Comparison of ENCODE assay signal across 1 cellular context in the genomic region with DNA sequence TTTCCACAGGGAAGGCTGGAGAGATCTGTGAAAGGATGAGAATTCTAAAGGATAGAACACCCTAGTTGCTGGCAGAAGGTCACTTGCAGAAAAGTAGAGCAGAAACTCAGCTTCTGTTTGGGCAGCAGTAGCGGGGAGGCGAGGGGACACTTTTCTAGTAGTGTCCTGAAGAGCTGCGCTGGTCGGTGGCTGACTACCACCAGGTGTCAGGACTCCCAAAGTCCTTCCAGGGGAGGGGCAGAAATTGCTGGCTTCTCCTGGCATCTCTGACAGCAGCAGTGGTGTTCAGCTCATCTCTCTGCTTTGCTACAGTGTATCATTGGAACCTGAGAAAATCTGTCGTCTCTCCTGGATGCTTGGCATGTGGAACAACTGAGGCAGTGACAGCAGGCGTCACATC.
TF ChIP-seq lines count a peak whose summit lies in the region.

No MANE protein-coding gene starts in this region.

TF ChIP-seq in HCT116, 20 proteins besides CTCF, POLR2A, EP300 and RAD21 (continued from another document):
- TF ChIP-seq, protein P1, sequence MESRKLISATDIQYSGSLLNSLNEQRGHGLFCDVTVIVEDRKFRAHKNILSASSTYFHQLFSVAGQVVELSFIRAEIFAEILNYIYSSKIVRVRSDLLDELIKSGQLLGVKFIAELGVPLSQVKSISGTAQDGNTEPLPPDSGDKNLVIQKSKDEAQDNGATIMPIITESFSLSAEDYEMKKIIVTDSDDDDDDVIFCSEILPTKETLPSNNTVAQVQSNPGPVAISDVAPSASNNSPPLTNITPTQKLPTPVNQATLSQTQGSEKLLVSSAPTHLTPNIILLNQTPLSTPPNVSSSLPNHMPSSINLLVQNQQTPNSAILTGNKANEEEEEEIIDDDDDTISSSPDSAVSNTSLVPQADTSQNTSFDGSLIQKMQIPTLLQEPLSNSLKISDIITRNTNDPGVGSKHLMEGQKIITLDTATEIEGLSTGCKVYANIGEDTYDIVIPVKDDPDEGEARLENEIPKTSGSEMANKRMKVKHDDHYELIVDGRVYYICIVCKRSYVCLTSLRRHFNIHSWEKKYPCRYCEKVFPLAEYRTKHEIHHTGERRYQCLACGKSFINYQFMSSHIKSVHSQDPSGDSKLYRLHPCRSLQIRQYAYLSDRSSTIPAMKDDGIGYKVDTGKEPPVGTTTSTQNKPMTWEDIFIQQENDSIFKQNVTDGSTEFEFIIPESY (IDR thresholded peaks at IDR 0.05; ENCODE audit: extremely low read depth, insufficient replicate concordance, low read length): no peak
- no peak for TF ChIP-seq EZH2phosphoT487 (IDR thresholded peaks at IDR 0.05; ENCODE audit: borderline replicate concordance)
- TF ChIP-seq POLR2AphosphoS5 (IDR thresholded peaks at IDR 0.05; ENCODE audit: low read depth, low read length): no peak
- no peak for TF ChIP-seq SRF (IDR thresholded peaks at IDR 0.05; ENCODE audit: low read depth)
- TF ChIP-seq SIN3A (IDR thresholded peaks at IDR 0.05; ENCODE audit: low read depth): no peak
- TF ChIP-seq, protein P2, sequence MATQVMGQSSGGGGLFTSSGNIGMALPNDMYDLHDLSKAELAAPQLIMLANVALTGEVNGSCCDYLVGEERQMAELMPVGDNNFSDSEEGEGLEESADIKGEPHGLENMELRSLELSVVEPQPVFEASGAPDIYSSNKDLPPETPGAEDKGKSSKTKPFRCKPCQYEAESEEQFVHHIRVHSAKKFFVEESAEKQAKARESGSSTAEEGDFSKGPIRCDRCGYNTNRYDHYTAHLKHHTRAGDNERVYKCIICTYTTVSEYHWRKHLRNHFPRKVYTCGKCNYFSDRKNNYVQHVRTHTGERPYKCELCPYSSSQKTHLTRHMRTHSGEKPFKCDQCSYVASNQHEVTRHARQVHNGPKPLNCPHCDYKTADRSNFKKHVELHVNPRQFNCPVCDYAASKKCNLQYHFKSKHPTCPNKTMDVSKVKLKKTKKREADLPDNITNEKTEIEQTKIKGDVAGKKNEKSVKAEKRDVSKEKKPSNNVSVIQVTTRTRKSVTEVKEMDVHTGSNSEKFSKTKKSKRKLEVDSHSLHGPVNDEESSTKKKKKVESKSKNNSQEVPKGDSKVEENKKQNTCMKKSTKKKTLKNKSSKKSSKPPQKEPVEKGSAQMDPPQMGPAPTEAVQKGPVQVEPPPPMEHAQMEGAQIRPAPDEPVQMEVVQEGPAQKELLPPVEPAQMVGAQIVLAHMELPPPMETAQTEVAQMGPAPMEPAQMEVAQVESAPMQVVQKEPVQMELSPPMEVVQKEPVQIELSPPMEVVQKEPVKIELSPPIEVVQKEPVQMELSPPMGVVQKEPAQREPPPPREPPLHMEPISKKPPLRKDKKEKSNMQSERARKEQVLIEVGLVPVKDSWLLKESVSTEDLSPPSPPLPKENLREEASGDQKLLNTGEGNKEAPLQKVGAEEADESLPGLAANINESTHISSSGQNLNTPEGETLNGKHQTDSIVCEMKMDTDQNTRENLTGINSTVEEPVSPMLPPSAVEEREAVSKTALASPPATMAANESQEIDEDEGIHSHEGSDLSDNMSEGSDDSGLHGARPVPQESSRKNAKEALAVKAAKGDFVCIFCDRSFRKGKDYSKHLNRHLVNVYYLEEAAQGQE (IDR thresholded peaks at IDR 0.05; ENCODE audit: low read depth): no peak
- no peak for TF ChIP-seq EGR1 (IDR thresholded peaks at IDR 0.05; ENCODE audit: low read depth)
- no peak for TF ChIP-seq EZH2 (IDR thresholded peaks at IDR 0.05)
- no peak for TF ChIP-seq ELF1 (IDR thresholded peaks at IDR 0.05; ENCODE audit: borderline replicate concordance, low read depth)
- TF ChIP-seq CBX3 (IDR thresholded peaks at IDR 0.05; ENCODE audit: low read depth): no peak
- TF ChIP-seq TCF7L2 (IDR thresholded peaks at IDR 0.05; ENCODE audit: borderline replicate concordance, extremely low read depth, insufficient read depth, insufficient read length): no peak
- TF ChIP-seq, protein P3, sequence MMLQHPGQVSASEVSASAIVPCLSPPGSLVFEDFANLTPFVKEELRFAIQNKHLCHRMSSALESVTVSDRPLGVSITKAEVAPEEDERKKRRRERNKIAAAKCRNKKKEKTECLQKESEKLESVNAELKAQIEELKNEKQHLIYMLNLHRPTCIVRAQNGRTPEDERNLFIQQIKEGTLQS (IDR thresholded peaks at IDR 0.05): no peak
- no peak for TF ChIP-seq ZNF274 (IDR thresholded peaks at IDR 0.05; ENCODE audit: low read depth, low read length)
- TF ChIP-seq JUND (IDR thresholded peaks at IDR 0.05): no peak
- TF ChIP-seq, protein P4, sequence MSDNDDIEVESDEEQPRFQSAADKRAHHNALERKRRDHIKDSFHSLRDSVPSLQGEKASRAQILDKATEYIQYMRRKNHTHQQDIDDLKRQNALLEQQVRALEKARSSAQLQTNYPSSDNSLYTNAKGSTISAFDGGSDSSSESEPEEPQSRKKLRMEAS (IDR thresholded peaks at IDR 0.05): no peak
- no peak for TF ChIP-seq CEBPB (IDR thresholded peaks at IDR 0.05; ENCODE audit: low read depth)
- TF ChIP-seq SP1 (IDR thresholded peaks at IDR 0.05; ENCODE audit: low read depth): no peak
